In genomic region chr16:79395631-79396030, GRCh38 we compare ENCODE assay signal across 31 cellular contexts.
"Had no signal": no experiment of that assay in that cellular context is flagged by ENCODE, and none has a peak within 500 bp of the region (broad histone marks: within the 10 kb centered on the region; RNA-seq: fewer than 3 reads in every experiment).

No MANE protein-coding gene starts in this region.

- H3K9me3 ChIP-seq: gastrocnemius medialis, mucosa of descending colon, prostate gland, right atrium auricular region, testis, tibial artery had no signal

- ATAC-seq: esophagus mucosa; gastrocnemius medialis; heart left ventricle; left lobe of liver; mucosa of descending colon; natural killer cell treated with Interleukin-12 subunit alpha and Interleukin-12 subunit beta and Interleukin-15 and Interleukin-18, amount 100 ng/mL, for 72 hours; sciatic nerve; stimulated activated memory B cell treated with anti-CD40 and anti-IgM and Interleukin-4, amounts not matched to agents 10 μg/mL and 1 μg/mL and 100 μg/mL, for 72 hours; stimulated activated naive CD8-positive, alpha-beta T cell treated with anti-CD3 and anti-CD28 coated beads, Interleukin-15, Interleukin-2, amounts not matched to agents 100 U/mL and 50 U/mL, for 24 hours had no signal

- H3K9me3 Mint-ChIP-seq: naive B cell; natural killer cell treated with Interleukin-12 subunit alpha and Interleukin-12 subunit beta and Interleukin-15 and Interleukin-18, amount 100 ng/mL, for 72 hours; stimulated activated memory B cell treated with anti-CD40 and anti-IgM and Interleukin-4, amounts not matched to agents 10 μg/mL and 1 μg/mL and 100 μg/mL, for 72 hours; type B pancreatic cell had no signal

- H3K4me3 ChIP-seq: gastrocnemius medialis, heart left ventricle, hepatocyte, lung, mucosa of descending colon, neural progenitor cell, prostate gland, right atrium auricular region, smooth muscle cell, testis, tibial artery had no signal

- FAIRE-seq: colon, kidney, urothelium cell line had no signal

- H3K4me3 Mint-ChIP-seq: endodermal cell; mesothelial cell of epicardium; naive B cell; natural killer cell treated with Interleukin-12 subunit alpha and Interleukin-12 subunit beta and Interleukin-15 and Interleukin-18, amount 100 ng/mL, for 72 hours; neural progenitor cell; stimulated activated memory B cell treated with anti-CD40 and anti-IgM and Interleukin-4, amounts not matched to agents 10 μg/mL and 1 μg/mL and 100 μg/mL, for 72 hours; type B pancreatic cell had no signal

- H3K36me3 Mint-ChIP-seq: mesothelial cell of epicardium; naive B cell; natural killer cell treated with Interleukin-12 subunit alpha and Interleukin-12 subunit beta and Interleukin-15 and Interleukin-18, amount 100 ng/mL, for 72 hours; stimulated activated memory B cell treated with anti-CD40 and anti-IgM and Interleukin-4, amounts not matched to agents 10 μg/mL and 1 μg/mL and 100 μg/mL, for 72 hours; type B pancreatic cell had no signal

- H3K36me3 ChIP-seq: gastrocnemius medialis, heart left ventricle, neural progenitor cell, prostate gland, right atrium auricular region, tibial artery had no signal

- H3K4me1 Mint-ChIP-seq: stimulated activated memory B cell treated with anti-CD40 and anti-IgM and Interleukin-4, amounts not matched to agents 10 μg/mL and 1 μg/mL and 100 μg/mL, for 72 hours had no signal

- H3K27ac Mint-ChIP-seq: endodermal cell; mesothelial cell of epicardium; naive B cell; natural killer cell treated with Interleukin-12 subunit alpha and Interleukin-12 subunit beta and Interleukin-15 and Interleukin-18, amount 100 ng/mL, for 72 hours; neural progenitor cell; stimulated activated memory B cell treated with anti-CD40 and anti-IgM and Interleukin-4, amounts not matched to agents 10 μg/mL and 1 μg/mL and 100 μg/mL, for 72 hours; type B pancreatic cell had no signal

- H3K4me1 ChIP-seq: prostate gland, right atrium auricular region, testis, tibial artery had no signal

- H3K27me3 ChIP-seq: gastrocnemius medialis, heart left ventricle, neural progenitor cell, right atrium auricular region, testis, tibial artery had no signal

- H3K27ac ChIP-seq: epithelial cell of prostate, gastrocnemius medialis, heart left ventricle, hepatocyte, neural progenitor cell, parathyroid adenoma, prostate gland, right atrium auricular region, testis, tibial artery had no signal

- DNase-seq: effector CD8-positive, alpha-beta T cell; foreskin fibroblast; gastrocnemius medialis; heart left ventricle; kidney; mesenchymal stem cell; mucosa of descending colon; naive B cell; stimulated activated CD4-positive, alpha-beta T cell treated with anti-CD3 and anti-CD28 coated beads, Interleukin-2, amount 100 ng/mL, for 24 hours; stimulated activated CD4-positive, alpha-beta T cell treated with anti-CD3 and anti-CD28 coated beads, Interleukin-4, amount 100 ng/mL, for 24 hours; stimulated activated naive CD8-positive, alpha-beta T cell treated with anti-CD3 and anti-CD28 coated beads, Interleukin-15, Interleukin-2, amounts not matched to agents 100 U/mL and 50 U/mL, for 24 hours; testis; tibial artery had no signal
